34 cellular contexts compared by ENCODE assay signal in genomic region chr13:113333076-113333475, GRCh38. TPM values are rescaled to one million over a fixed set of nuclear protein-coding genes. Genes with fewer than 3 reads are reported as not detected.
"Had no signal": no experiment of that assay in that cellular context is flagged by ENCODE, and none has a peak within 500 bp of the region (broad histone marks: within the 10 kb centered on the region; RNA-seq: fewer than 3 reads in every experiment).

No MANE protein-coding gene starts in this region.

- ATAC-seq: activated naive CD4-positive, alpha-beta T cell treated with anti-CD3 and anti-CD28 coated beads, Interleukin-2, amount 50 U/mL, for 72 hours; activated T-cell treated with anti-CD3 and anti-CD28 coated beads, Interleukin-2, amount 50 U/mL, for 72 hours; effector memory CD8-positive, alpha-beta T cell; gastroesophageal sphincter; heart right ventricle had no signal

- H3K27ac ChIP-seq: brain microvascular endothelial cell, epithelial cell of prostate, esophagus squamous epithelium, gastroesophageal sphincter, heart right ventricle had no signal

- H3K27me3 ChIP-seq: brain microvascular endothelial cell, esophagus squamous epithelium, gastroesophageal sphincter, heart right ventricle had no signal

- H3K36me3 Mint-ChIP-seq: activated naive CD4-positive, alpha-beta T cell treated with anti-CD3 and anti-CD28 coated beads, Interleukin-2, amount 10 ng/mL, durations not matched to agents 7 days and 5 days; activated naive CD4-positive, alpha-beta T cell treated with anti-CD3 and anti-CD28 coated beads, Interleukin-2, amount 50 U/mL, for 72 hours; activated naive CD8-positive, alpha-beta T cell treated with anti-CD3 and anti-CD28 coated beads, Interleukin-2, amount 10 ng/mL, durations not matched to agents 7 days and 5 days had no signal

- H3K4me1 Mint-ChIP-seq: activated CD4-positive, alpha-beta memory T cell treated with anti-CD3 and anti-CD28 coated beads, Interleukin-2, amount 10 ng/mL, durations not matched to agents 7 days and 5 days; activated CD4-positive, alpha-beta T cell treated with anti-CD3 and anti-CD28 coated beads, Interleukin-2, amount 10 ng/mL, durations not matched to agents 7 days and 5 days; activated naive CD4-positive, alpha-beta T cell treated with anti-CD3 and anti-CD28 coated beads, Interleukin-2, amount 10 ng/mL, durations not matched to agents 7 days and 5 days; activated naive CD8-positive, alpha-beta T cell treated with anti-CD3 and anti-CD28 coated beads, Interleukin-2, amount 10 ng/mL, durations not matched to agents 7 days and 5 days had no signal

- H3K4me3 ChIP-seq: esophagus squamous epithelium, gastroesophageal sphincter, heart right ventricle had no signal

- H3K27me3 Mint-ChIP-seq: activated CD4-positive, alpha-beta memory T cell treated with anti-CD3 and anti-CD28 coated beads, Interleukin-2, amount 10 ng/mL, durations not matched to agents 7 days and 5 days; activated CD4-positive, alpha-beta T cell treated with anti-CD3 and anti-CD28 coated beads, Interleukin-2, amount 10 ng/mL, durations not matched to agents 7 days and 5 days; activated naive CD8-positive, alpha-beta T cell treated with anti-CD3 and anti-CD28 coated beads, Interleukin-2, amount 10 ng/mL, durations not matched to agents 7 days and 5 days; activated T-cell treated with anti-CD3 and anti-CD28 coated beads, Interleukin-2, amount 50 U/mL, for 24 hours had no signal

- H3K4me3 Mint-ChIP-seq: activated CD4-positive, alpha-beta memory T cell treated with anti-CD3 and anti-CD28 coated beads, Interleukin-2, amount 10 ng/mL, durations not matched to agents 7 days and 5 days; activated CD4-positive, alpha-beta T cell treated with anti-CD3 and anti-CD28 coated beads, Interleukin-2, amount 10 ng/mL, durations not matched to agents 7 days and 5 days; activated naive CD4-positive, alpha-beta T cell treated with anti-CD3 and anti-CD28 coated beads, Interleukin-2, amount 10 ng/mL, durations not matched to agents 7 days and 5 days; activated naive CD8-positive, alpha-beta T cell treated with anti-CD3 and anti-CD28 coated beads, Interleukin-2, amount 10 ng/mL, durations not matched to agents 7 days and 5 days; activated T-cell treated with anti-CD3 and anti-CD28 coated beads, Interleukin-2, amount 50 U/mL, for 24 hours; activated T-cell treated with anti-CD3 and anti-CD28 coated beads, Interleukin-2, amount 50 U/mL, for 72 hours; effector memory CD8-positive, alpha-beta T cell had no signal

- H3K4me1 ChIP-seq: gastroesophageal sphincter had no signal

- H3K36me3 ChIP-seq: brain microvascular endothelial cell, heart right ventricle had no signal

- DNase-seq: activated CD4-positive, alpha-beta memory T cell treated with anti-CD3 and anti-CD28 coated beads, Interleukin-2, amount 10 ng/mL, durations not matched to agents 7 days and 5 days; activated CD4-positive, alpha-beta T cell treated with anti-CD3 and anti-CD28 coated beads for 1 hour; activated CD4-positive, alpha-beta T cell treated with anti-CD3 and anti-CD28 coated beads for 4 hours; activated CD4-positive, alpha-beta T cell treated with anti-CD3 and anti-CD28 coated beads, Interleukin-2, amount 10 ng/mL, durations not matched to agents 7 days and 5 days; activated CD4-positive, alpha-beta T cell treated with anti-CD3 and anti-CD28 coated beads, Interleukin-2, amount 50 U/mL, for 4 hours; activated CD4-positive, CD25-positive, alpha-beta regulatory T cell; activated CD8-positive, alpha-beta memory T cell treated with anti-CD3 and anti-CD28 coated beads, Interleukin-2, amount 50 U/mL, for 48 hours; activated gamma-delta T cell; activated naive CD4-positive, alpha-beta T cell; activated naive CD4-positive, alpha-beta T cell treated with anti-CD3 and anti-CD28 coated beads, Interleukin-2, amount 10 ng/mL, durations not matched to agents 7 days and 5 days; activated naive CD8-positive, alpha-beta T cell treated with anti-CD3 and anti-CD28 coated beads, Interleukin-2, amount 10 ng/mL, durations not matched to agents 7 days and 5 days; activated T-cell treated with anti-CD3 and anti-CD28 coated beads for 4 hours; activated T-cell treated with anti-CD3 and anti-CD28 coated beads, Interleukin-2, amount 50 U/mL, for 24 hours; activated T-cell treated with anti-CD3 and anti-CD28 coated beads, Interleukin-2, amount 50 U/mL, for 72 hours; brain microvascular endothelial cell; caudate nucleus; cortex of kidney; dermis blood vessel endothelial cell; effector CD4-positive, alpha-beta T cell; effector memory CD8-positive, alpha-beta T cell; esophagus squamous epithelium; foreskin melanocyte; heart right ventricle; T-helper 2 cell had no signal

- H3K9me3 ChIP-seq: esophagus squamous epithelium, gastroesophageal sphincter, heart right ventricle had no signal

- FAIRE-seq: astrocyte, bronchial epithelial cell, colon, endometrium, endothelial cell of umbilical vein had no signal

- H3K27ac Mint-ChIP-seq: activated CD4-positive, alpha-beta memory T cell treated with anti-CD3 and anti-CD28 coated beads, Interleukin-2, amount 10 ng/mL, durations not matched to agents 7 days and 5 days; activated CD4-positive, alpha-beta T cell treated with anti-CD3 and anti-CD28 coated beads, Interleukin-2, amount 10 ng/mL, durations not matched to agents 7 days and 5 days; activated naive CD4-positive, alpha-beta T cell treated with anti-CD3 and anti-CD28 coated beads, Interleukin-2, amount 10 ng/mL, durations not matched to agents 7 days and 5 days; activated naive CD8-positive, alpha-beta T cell treated with anti-CD3 and anti-CD28 coated beads, Interleukin-2, amount 10 ng/mL, durations not matched to agents 7 days and 5 days; activated T-cell treated with anti-CD3 and anti-CD28 coated beads, Interleukin-2, amount 50 U/mL, for 24 hours; activated T-cell treated with anti-CD3 and anti-CD28 coated beads, Interleukin-2, amount 50 U/mL, for 72 hours; effector memory CD8-positive, alpha-beta T cell had no signal

- H3K9me3 Mint-ChIP-seq: activated CD4-positive, alpha-beta memory T cell treated with anti-CD3 and anti-CD28 coated beads, Interleukin-2, amount 10 ng/mL, durations not matched to agents 7 days and 5 days; activated CD4-positive, alpha-beta T cell treated with anti-CD3 and anti-CD28 coated beads, Interleukin-2, amount 10 ng/mL, durations not matched to agents 7 days and 5 days; activated naive CD4-positive, alpha-beta T cell treated with anti-CD3 and anti-CD28 coated beads, Interleukin-2, amount 10 ng/mL, durations not matched to agents 7 days and 5 days; activated naive CD4-positive, alpha-beta T cell treated with anti-CD3 and anti-CD28 coated beads, Interleukin-2, amount 50 U/mL, for 72 hours; activated naive CD8-positive, alpha-beta T cell treated with anti-CD3 and anti-CD28 coated beads, Interleukin-2, amount 10 ng/mL, durations not matched to agents 7 days and 5 days; activated T-cell treated with anti-CD3 and anti-CD28 coated beads, Interleukin-2, amount 50 U/mL, for 24 hours; activated T-cell treated with anti-CD3 and anti-CD28 coated beads, Interleukin-2, amount 50 U/mL, for 72 hours; effector memory CD8-positive, alpha-beta T cell had no signal

RNA-seq across cellular contexts. Expression of gene GRTP1, which starts 30.9 kb away (rescaled TPM):
- total RNA-seq: activated naive CD8-positive, alpha-beta T cell treated with anti-CD3 and anti-CD28 coated beads, Interleukin-2, amount 10 ng/mL, durations not matched to agents 7 days and 5 days; endothelial cell of umbilical vein; glomerular endothelial cell; T-helper 1 cell treated with Interleukin-12 subunit alpha and Interleukin-12 subunit beta and Interleukin-4 antibody, amounts not matched to agents 30 ng/mL and 1 ng/mL, for 36 hours had no signal
- polyA plus RNA-seq: endothelial cell of umbilical vein had no signal
